25 cellular contexts compared by ENCODE assay signal in genomic region chr17:70270554-70270953, GRCh38.
"Had no signal": no experiment of that assay in that cellular context is flagged by ENCODE, and none has a peak within 500 bp of the region (broad histone marks: within the 10 kb centered on the region; RNA-seq: fewer than 3 reads in every experiment).

No MANE protein-coding gene starts in this region.

- H3K36me3 Mint-ChIP-seq: activated CD4-positive, alpha-beta memory T cell treated with anti-CD3 and anti-CD28 coated beads for 36 hours; activated naive CD8-positive, alpha-beta T cell treated with anti-CD3 and anti-CD28 coated beads for 36 hours; naive thymus-derived CD4-positive, alpha-beta T cell; stimulated activated effector memory CD8-positive, alpha-beta T cell treated with anti-CD3 and anti-CD28 coated beads, Interleukin-12 subunit alpha, Interleukin-12 subunit beta, amount 100 ng/mL, for 72 hours had no signal

- H3K4me3 ChIP-seq: coronary artery, gastrocnemius medialis, lower lobe of right lung, ovary, right lobe of liver, skin epidermis, tibial artery had no signal

- H3K27me3 ChIP-seq: gastrocnemius medialis, ovary, right lobe of liver, tibial artery had no signal

- H3K9me3 ChIP-seq: gastrocnemius medialis, lower lobe of right lung, ovary, right lobe of liver, tibial artery had no signal

- H3K4me3 Mint-ChIP-seq: activated CD4-positive, alpha-beta memory T cell treated with anti-CD3 and anti-CD28 coated beads for 36 hours; activated naive CD8-positive, alpha-beta T cell treated with anti-CD3 and anti-CD28 coated beads for 36 hours; endodermal cell; naive thymus-derived CD4-positive, alpha-beta T cell; stimulated activated effector memory CD8-positive, alpha-beta T cell treated with anti-CD3 and anti-CD28 coated beads, Interleukin-12 subunit alpha, Interleukin-12 subunit beta, amount 100 ng/mL, for 72 hours; stimulated activated naive CD8-positive, alpha-beta T cell treated with anti-CD3 and anti-CD28 coated beads, Interleukin-15, amount 100 ng/mL, for 72 hours; T-helper 1 cell treated with Interleukin-12 subunit alpha and Interleukin-12 subunit beta and Interleukin-4 antibody, amounts not matched to agents 30 μg/mL and 1 μg/mL, for 36 hours had no signal

- H3K4me1 ChIP-seq: lower lobe of right lung, right lobe of liver, tibial artery had no signal

- H3K27ac ChIP-seq: coronary artery, lower lobe of right lung, ovary, right lobe of liver, skin epidermis, tibial artery had no signal

- FAIRE-seq: astrocyte, islet of Langerhans had no signal

- H3K4me1 Mint-ChIP-seq: activated naive CD8-positive, alpha-beta T cell treated with anti-CD3 and anti-CD28 coated beads for 36 hours; naive thymus-derived CD4-positive, alpha-beta T cell; stimulated activated effector memory CD8-positive, alpha-beta T cell treated with anti-CD3 and anti-CD28 coated beads, Interleukin-12 subunit alpha, Interleukin-12 subunit beta, amount 100 ng/mL, for 72 hours; stimulated activated naive CD8-positive, alpha-beta T cell treated with anti-CD3 and anti-CD28 coated beads, Interleukin-15, amount 100 ng/mL, for 72 hours had no signal

- ATAC-seq: left lobe of liver; lower lobe of right lung; naive thymus-derived CD4-positive, alpha-beta T cell; right lobe of liver; stimulated activated effector memory CD8-positive, alpha-beta T cell treated with anti-CD3 and anti-CD28 coated beads, Interleukin-12 subunit alpha, Interleukin-12 subunit beta, amount 100 ng/mL, for 72 hours; stimulated activated naive CD8-positive, alpha-beta T cell treated with anti-CD3 and anti-CD28 coated beads, Interleukin-15, amount 100 ng/mL, for 72 hours had no signal

- H3K27me3 Mint-ChIP-seq: activated CD4-positive, alpha-beta memory T cell treated with anti-CD3 and anti-CD28 coated beads for 36 hours; activated naive CD8-positive, alpha-beta T cell treated with anti-CD3 and anti-CD28 coated beads for 36 hours; naive thymus-derived CD4-positive, alpha-beta T cell; stimulated activated naive CD8-positive, alpha-beta T cell treated with anti-CD3 and anti-CD28 coated beads, Interleukin-15, amount 100 ng/mL, for 72 hours had no signal

- DNase-seq: activated CD4-positive, alpha-beta memory T cell treated with anti-CD3 and anti-CD28 coated beads for 36 hours; activated CD4-positive, alpha-beta T cell treated with anti-CD3 and anti-CD28 coated beads for 48 hours; activated CD4-positive, CD25-positive, alpha-beta regulatory T cell; activated naive CD4-positive, alpha-beta T cell treated with Interleukin-2 at 50 U/mL for 16 hours; activated naive CD8-positive, alpha-beta T cell treated with anti-CD3 and anti-CD28 coated beads for 36 hours; activated T-cell treated with anti-CD3 and anti-CD28 coated beads, Interleukin-2, amount 50 U/mL, for 48 hours; endodermal cell; gastrocnemius medialis; head of caudate nucleus; hypothalamus; lower lobe of right lung; naive thymus-derived CD4-positive, alpha-beta T cell; ovary; right lobe of liver; stimulated activated CD4-positive, alpha-beta T cell treated with anti-CD3 and anti-CD28 coated beads, Interleukin-2, amount 100 ng/mL, for 24 hours; stimulated activated naive CD8-positive, alpha-beta T cell treated with anti-CD3 and anti-CD28 coated beads, Interleukin-15, amount 100 ng/mL, for 72 hours; T1000; tibial artery had no signal

- H3K27ac Mint-ChIP-seq: activated CD4-positive, alpha-beta memory T cell treated with anti-CD3 and anti-CD28 coated beads for 36 hours; activated naive CD8-positive, alpha-beta T cell treated with anti-CD3 and anti-CD28 coated beads for 36 hours; endodermal cell; naive thymus-derived CD4-positive, alpha-beta T cell; stimulated activated effector memory CD8-positive, alpha-beta T cell treated with anti-CD3 and anti-CD28 coated beads, Interleukin-12 subunit alpha, Interleukin-12 subunit beta, amount 100 ng/mL, for 72 hours; stimulated activated naive CD8-positive, alpha-beta T cell treated with anti-CD3 and anti-CD28 coated beads, Interleukin-15, amount 100 ng/mL, for 72 hours; T-helper 1 cell treated with Interleukin-12 subunit alpha and Interleukin-12 subunit beta and Interleukin-4 antibody, amounts not matched to agents 30 μg/mL and 1 μg/mL, for 36 hours had no signal

- H3K9me3 Mint-ChIP-seq: stimulated activated effector memory CD8-positive, alpha-beta T cell treated with anti-CD3 and anti-CD28 coated beads, Interleukin-12 subunit alpha, Interleukin-12 subunit beta, amount 100 ng/mL, for 72 hours had no signal

- H3K36me3 ChIP-seq: gastrocnemius medialis, lower lobe of right lung, ovary, right lobe of liver, tibial artery had no signal
